Comparison of ENCODE assay signal across 17 cellular contexts in the genomic region with DNA sequence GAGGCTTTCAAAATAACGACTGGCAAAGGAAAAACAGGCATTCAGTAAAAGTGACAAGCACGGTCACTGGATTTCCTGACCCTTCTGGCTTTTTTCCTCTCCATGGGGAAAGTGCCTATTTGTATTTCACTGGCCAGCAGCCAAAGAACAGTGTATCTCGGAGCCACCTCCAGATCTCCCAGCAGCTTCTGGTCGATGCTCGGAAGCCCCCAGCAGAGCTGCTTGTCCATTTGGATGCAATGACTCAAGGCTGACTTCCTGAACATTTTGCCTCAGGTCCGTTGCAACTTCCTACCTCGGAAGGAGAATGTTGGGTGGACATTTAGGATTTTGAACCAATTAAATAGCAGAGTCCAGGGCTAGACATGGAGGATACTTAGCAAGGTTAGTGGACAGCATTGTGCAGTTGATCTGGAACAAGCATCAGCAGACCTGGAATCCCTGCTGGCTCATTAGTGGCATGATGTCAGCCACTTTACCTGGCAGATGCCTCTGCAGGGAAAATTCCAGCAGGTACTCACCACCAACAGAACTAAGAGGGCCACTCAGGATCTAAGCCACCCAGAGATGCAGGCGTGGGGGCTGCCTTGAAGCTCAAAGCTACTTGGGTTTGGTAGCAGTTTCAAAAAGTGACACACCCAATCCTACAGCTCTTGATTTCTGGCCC. TPM values are rescaled to one million over a fixed set of nuclear protein-coding genes. Genes with fewer than 3 reads are reported as not detected.
DNase-seq lines count a peak whose midpoint lies in the region; ATAC-seq, FAIRE-seq and TF ChIP-seq lines count a peak whose summit lies in the region.
"Had no signal": no experiment of that assay in that cellular context is flagged by ENCODE, and none has a peak within 500 bp of the region (broad histone marks: within the 10 kb centered on the region; RNA-seq: fewer than 3 reads in every experiment).

No MANE protein-coding gene starts in this region.

- peak overlapping the region; percentile 66 to 81 (median 81) for H3K27ac ChIP-seq in gastrocnemius medialis
- no peak overlapping the region for H3K27ac ChIP-seq in trophoblast cell (ENCODE audit: low read depth, low read length)

- no peaks in the 10 kb centered on the region for H3K79me1 ChIP-seq in trophoblast cell (ENCODE audit: low read length)

- DNase-seq in ELR (ENCODE audit: low read depth) (peak; percentile 44), adipocyte (ENCODE audit: low read depth) (no peak), left ventricle myocardium superior (no peak), gastrocnemius medialis (no peak), trophoblast cell (no peak), GM12891 (ENCODE audit: insufficient read length, low spot score) (no peak), COLO668 (lab: John Stamatoyannopoulos, UW; ENCODE audit: unreplicated experiment) (no peak)
- DNase-seq in activated naive CD4-positive, alpha-beta T cell (lab: John Stamatoyannopoulos, UW): no peak
- DNase-seq: activated naive CD4-positive, alpha-beta T cell treated with anti-CD3 and anti-CD28 coated beads, Interleukin-2, amount 10 ng/mL, durations not matched to agents 7 days and 5 days; AML-193; foreskin melanocyte; NCI-H1694; NCI-H748 treated with DMSO at 0.1 percent for 48 hours; SIG-M5; stimulated activated CD4-positive, alpha-beta T cell treated with anti-CD3 and anti-CD28 coated beads, Interleukin-15, amount 100 ng/mL, for 24 hours had no signal

- H3K4me1 ChIP-seq in adipocyte (ENCODE audit: control insufficient read depth, insufficient read depth, low read length): peaks cover 10% of the 10 kb centered on the region
- H3K4me1 ChIP-seq in gastrocnemius medialis: peaks cover 0 to 4% of the 10 kb centered on the region in 2 donors
- H3K4me1 ChIP-seq in trophoblast cell (ENCODE audit: control insufficient read depth in 1 of 2, insufficient read depth in 2 of 2, low read length in 2 of 2): no peaks in the 10 kb centered on the region

- TF ChIP-seq CTCF in gastrocnemius medialis (IDR thresholded peaks at IDR 0.05 in 4 of 5, conservative IDR thresholded peaks at IDR 0.05 in 1 of 5): no peak

- H4K8ac ChIP-seq in trophoblast cell (ENCODE audit: low read depth, low read length): no peak overlapping the region

- H3K4me3 ChIP-seq in adipocyte (ENCODE audit: low read length) (peak overlapping the region; percentile 67), gastrocnemius medialis (peak overlapping the region; percentile 32 to 55 (median 43)), trophoblast cell (ENCODE audit: low read depth, low read length) (no peak overlapping the region)

- H2BK5ac ChIP-seq in trophoblast cell (ENCODE audit: low read depth, low read length, poor library complexity): no peak overlapping the region

- H2BK12ac ChIP-seq in trophoblast cell (ENCODE audit: low read length): no peak overlapping the region

- in situ Hi-C loops in gastrocnemius medialis (cut with MboI; ENCODE audit: low sequenced_read_pairs in 4 of 4): loop anchor here in 1 of 4 donors (5.0 kb wide), 1 partner anchor 46 kb away; no protein-coding TSS in a partner anchor

- no peaks in the 10 kb centered on the region for H3K36me3 ChIP-seq in adipocyte (ENCODE audit: control insufficient read depth, insufficient read depth, low read length, severe bottlenecking)
- no peaks in the 10 kb centered on the region for H3K36me3 ChIP-seq in gastrocnemius medialis
- H3K36me3 ChIP-seq in trophoblast cell (ENCODE audit: control insufficient read depth in 1 of 2, insufficient read depth in 2 of 2, low read length in 2 of 2): no peaks in the 10 kb centered on the region

- no peak overlapping the region for H4K91ac ChIP-seq in trophoblast cell (ENCODE audit: low read depth, low read length)

- no peak overlapping the region for H4K12ac ChIP-seq in trophoblast cell (ENCODE audit: low read depth, low read length)

- H3K14ac ChIP-seq in trophoblast cell (ENCODE audit: low read length): no peak overlapping the region

- H2AFZ ChIP-seq in trophoblast cell (ENCODE audit: insufficient read depth, low read length, poor library complexity): no peak overlapping the region

- no peak overlapping the region for H3K9ac ChIP-seq in adipocyte (ENCODE audit: low read length)
- H3K9ac ChIP-seq in trophoblast cell (ENCODE audit: low read length): no peak overlapping the region

- H3K27me3 ChIP-seq in adipocyte (replicated peaks; ENCODE audit: control insufficient read depth, insufficient read depth, low read length): no peaks in the 10 kb centered on the region
- H3K27me3 ChIP-seq in gastrocnemius medialis: no peaks in the 10 kb centered on the region
- no peaks in the 10 kb centered on the region for H3K27me3 ChIP-seq in trophoblast cell (ENCODE audit: insufficient read depth, low read length)

- H3K4me2 ChIP-seq in trophoblast cell (ENCODE audit: low read length): no peak overlapping the region

- no peak overlapping the region for H2AK5ac ChIP-seq in trophoblast cell (ENCODE audit: low read length)

- TF ChIP-seq POLR2A in gastrocnemius medialis (IDR thresholded peaks at IDR 0.05): no peak
- TF ChIP-seq POLR2A in GM12891 (IDR thresholded peaks at IDR 0.05; ENCODE audit: low read depth, low read length): no peak

- no peak for FAIRE-seq in GM12891 (lab: Jason Lieb, UNC)
- FAIRE-seq: islet of Langerhans, TTC549 had no signal

- ATAC-seq in left ventricle myocardium superior (peak; percentile 24), gastrocnemius medialis (peak in 1 of 2 donors; percentile 16)

- no peak overlapping the region for H3K23ac ChIP-seq in trophoblast cell (ENCODE audit: low read length)

- no peaks in the 10 kb centered on the region for H3K79me2 ChIP-seq in trophoblast cell (ENCODE audit: control insufficient read depth, insufficient read depth, low read length, poor library complexity)

- no peak overlapping the region for H3K18ac ChIP-seq in trophoblast cell (ENCODE audit: low read length)

- no peak overlapping the region for H2BK120ac ChIP-seq in trophoblast cell (ENCODE audit: insufficient read depth, low read length, poor library complexity)

- H3K4ac ChIP-seq in trophoblast cell (ENCODE audit: low read depth, low read length): no peak overlapping the region

- H3K9me3 ChIP-seq in adipocyte (ENCODE audit: control insufficient read depth, low read length) (peaks cover 9% of the 10 kb centered on the region), gastrocnemius medialis (no peaks in the 10 kb centered on the region), trophoblast cell (ENCODE audit: insufficient read depth, low read depth, low read length) (peaks cover 2% of the 10 kb centered on the region)

- intact Hi-C loops in left ventricle myocardium superior (cut with micrococcal nuclease) (no loop called here), gastrocnemius medialis (cut with DNase I; ENCODE audit: low total_unique reads) (no loop called here)

- no CpG with 5 or more reads among the region's 8 CpGs for WGBS in trophoblast cell (ENCODE audit: extremely low coverage, insufficient coverage, insufficient read length)

TF ChIP-seq in GM12891, 5 proteins besides CTCF, POLR2A, EP300 and RAD21:
- TF ChIP-seq POLR2AphosphoS5 (IDR thresholded peaks at IDR 0.05; ENCODE audit: low read depth, low read length) (no peak), SPI1 (IDR thresholded peaks at IDR 0.05; ENCODE audit: low read depth, low read length) (no peak), POU2F2 (IDR thresholded peaks at IDR 0.05; ENCODE audit: low read depth, low read length) (no peak), TAF1 (IDR thresholded peaks at IDR 0.05; ENCODE audit: low read depth, low read length) (no peak), PAX5 (IDR thresholded peaks at IDR 0.05; ENCODE audit: insufficient read depth, low read length, severe bottlenecking) (no peak)

RNA-seq across cellular contexts. Expression of a gene that starts 1.1 kb away (rescaled TPM):
- total RNA-seq in left ventricle myocardium superior (78.0 TPM), gastrocnemius medialis (10 to 100 TPM; 21.1 to 28.5 (median 27.6) TPM)
- not detected in 2 replicates for polyA plus RNA-seq in trophoblast cell (2013)
- not detected for polyA plus RNA-seq in GM12891 (2012; ENCODE audit: low read depth, missing spikeins)

RNA-seq across cellular contexts. Expression of a gene that starts 39.1 kb away (rescaled TPM):
- total RNA-seq in left ventricle myocardium superior: 41.4 TPM
- total RNA-seq in gastrocnemius medialis: 10 to 100 TPM in 1 of 4 donors, 1 to 10 TPM in 3; 1.6 to 10.4 (median 5.7) TPM
- polyA plus RNA-seq in trophoblast cell (2013): 0.21 and 0.32 TPM in 2 replicates
- not detected for polyA plus RNA-seq in GM12891 (2012; ENCODE audit: low read depth, missing spikeins)
